ENCODE assay signal across 8 cellular contexts in the genomic region with DNA sequence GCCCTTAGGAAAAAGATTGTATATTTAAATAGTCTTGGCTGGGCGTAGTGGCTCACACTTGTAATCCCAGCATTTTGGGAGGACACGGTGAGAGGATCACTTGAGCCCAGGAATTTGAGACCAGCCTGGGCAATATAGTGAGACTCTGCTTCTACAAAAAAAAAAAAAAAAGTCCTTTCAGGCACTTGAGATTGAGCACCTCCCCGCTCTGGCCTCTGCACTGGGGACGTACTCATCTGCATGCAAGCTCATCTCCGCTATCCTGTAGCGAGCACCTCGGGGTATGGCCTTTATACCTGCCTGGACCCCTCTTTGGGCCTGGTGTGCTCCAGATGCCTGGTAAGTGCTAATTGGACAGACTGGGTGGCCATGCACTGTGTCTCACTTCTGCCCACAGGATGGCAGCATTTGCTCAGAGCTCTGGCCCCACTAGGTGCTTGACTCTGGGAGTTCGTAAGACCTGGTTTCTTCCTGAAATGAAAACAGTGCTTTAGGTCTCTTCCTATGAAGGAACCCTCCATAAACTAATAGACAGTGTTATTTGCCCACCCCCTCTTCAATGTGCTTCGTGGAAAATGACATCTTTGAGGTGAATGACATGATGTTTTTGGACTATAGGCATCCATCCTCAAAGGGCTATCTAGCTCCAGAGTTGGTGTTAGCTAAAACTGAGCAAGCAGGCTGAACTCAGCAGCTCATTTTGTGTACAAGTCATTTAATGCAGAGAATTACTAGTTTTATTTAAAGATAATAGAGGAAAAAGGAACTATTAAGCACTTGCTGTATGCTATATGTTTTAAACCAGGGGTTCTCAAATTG.
DNase-seq lines count a peak whose midpoint lies in the region; ATAC-seq and TF ChIP-seq lines count a peak whose summit lies in the region.

No MANE protein-coding gene starts in this region.

- DNase-seq in Calu3 (peak; percentile 80), NCI-H345 treated with DMSO at 0.1 percent for 48 hours (lab: John Stamatoyannopoulos, UW; ENCODE audit: unreplicated experiment) (peak; percentile 95), cerebellum (ENCODE audit: low spot score) (peak; percentile 67), left kidney (ENCODE audit: low read depth, low spot score) (peak; percentile 90)
- peak; percentile 57 to 61 for DNase-seq in activated CD4-positive, alpha-beta T cell treated with anti-CD3 and anti-CD28 coated beads for 24 hours (ENCODE audit: low read depth in 2 of 2)
- peak; percentile 81 for DNase-seq in stimulated activated CD4-positive, alpha-beta T cell treated with anti-CD3 and anti-CD28 coated beads, Interleukin-4, amount 100 ng/mL, for 24 hours

- no peak overlapping the region for H3K4me3 Mint-ChIP-seq in Calu3 (ENCODE audit: low read depth, unreplicated experiment)

- TF ChIP-seq CTCF in Calu3 (IDR thresholded peaks at IDR 0.05; ENCODE audit: unreplicated experiment): peak; percentile 82

- no peak overlapping the region for H3K27ac Mint-ChIP-seq in Calu3 (ENCODE audit: unreplicated experiment)

- no peaks in the 10 kb centered on the region for H3K9me3 Mint-ChIP-seq in Calu3 (ENCODE audit: low read depth, unreplicated experiment)

- H3K4me1 Mint-ChIP-seq in Calu3 (ENCODE audit: low read depth, unreplicated experiment): no peaks in the 10 kb centered on the region

- CTCF ChIA-PET in Calu3 (lab: Charles Lee): interaction anchor here (0.5 to 1.8 kb wide), 16 partner anchors 37 to 1564 kb away, joined by 3 to 23 read pairs (median 4); no protein-coding TSS in a partner anchor

- peak; percentile 50 for ATAC-seq in HG02759 (IDR thresholded peaks at IDR 0.05; ENCODE audit: unreplicated experiment)
- no peak for ATAC-seq in HG03460 (IDR thresholded peaks at IDR 0.05; ENCODE audit: unreplicated experiment)

- peaks cover 22% of the 10 kb centered on the region for H3K27me3 Mint-ChIP-seq in Calu3 (ENCODE audit: unreplicated experiment)

- BruUV-seq in Calu3 (replicated peaks; lab: Mats Ljungman, UMichigan): no TSS peak

- no peaks in the 10 kb centered on the region for H3K36me3 Mint-ChIP-seq in Calu3 (ENCODE audit: insufficient read depth, unreplicated experiment)

- intact Hi-C loops in Calu3 (cut with micrococcal nuclease; ENCODE audit: unreplicated experiment): loop anchor here (1.0 to 10.0 kb wide), 4 partner anchors 80 to 395 kb away; a partner anchor contains a TSS
